9 cellular contexts compared by ENCODE assay signal in the genomic region with DNA sequence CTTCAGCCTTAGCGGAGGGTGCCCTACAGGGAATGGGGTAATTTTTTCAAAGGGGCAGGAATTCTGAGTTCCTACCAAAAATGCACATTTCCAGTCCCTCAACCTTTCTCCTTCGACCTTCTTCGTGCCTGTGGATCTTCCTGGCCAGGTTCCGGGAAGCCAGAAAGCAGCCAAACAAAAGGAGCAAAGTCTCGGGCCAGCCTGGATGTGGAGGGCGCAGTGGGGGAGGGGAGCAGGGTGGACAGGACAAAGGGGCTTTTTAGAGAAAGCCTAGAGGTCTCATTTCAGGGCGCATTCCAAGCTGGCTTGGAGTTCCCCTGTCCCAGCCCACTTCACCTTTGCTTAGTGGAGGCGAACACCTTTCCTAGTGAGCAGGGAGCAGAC. TPM values are rescaled to one million over a fixed set of nuclear protein-coding genes. Genes with fewer than 3 reads are reported as not detected.
A peak's percentile ranks its signal among the peaks of the same experiment; 100 is the strongest.
DNase-seq lines count a peak whose midpoint lies in the region; ATAC-seq and TF ChIP-seq lines count a peak whose summit lies in the region.
"Had no signal": no experiment of that assay in that cellular context is flagged by ENCODE, and none has a peak within 500 bp of the region (broad histone marks: within the 10 kb centered on the region; RNA-seq: fewer than 3 reads in every experiment).

No MANE protein-coding gene starts in this region.

- H4K20me1 ChIP-seq in GM23338 (replicated peaks; ENCODE audit: insufficient read depth): no peaks in the 10 kb centered on the region; the same call in 1 of the 2 replicates

- H3K9me3 ChIP-seq in WERI-Rb-1 (ENCODE audit: severe bottlenecking) (no peaks in the 10 kb centered on the region), iPS-15b (ENCODE audit: control insufficient read depth, insufficient read depth, low read length) (no peaks in the 10 kb centered on the region), sigmoid colon (no peaks in the 10 kb centered on the region)

- H3K27me3 ChIP-seq in GM23338 (ENCODE audit: insufficient read depth): no peaks in the 10 kb centered on the region
- H3K27me3 ChIP-seq in WERI-Rb-1 (ENCODE audit: insufficient read depth, low read depth, severe bottlenecking): no peaks in the 10 kb centered on the region
- peaks cover 3% of the 10 kb centered on the region for H3K27me3 ChIP-seq in iPS-15b (ENCODE audit: control insufficient read depth, insufficient read depth, low read length)
- peaks cover 6 to 41% (median 25%) of the 10 kb centered on the region in 3 donors for H3K27me3 ChIP-seq in sigmoid colon

- DNase-seq in GM23338 (ENCODE audit: low spot score) (peak; percentile 95), WERI-Rb-1 (no peak), sigmoid colon (peak; percentile 40), NCI-H1417 treated with DMSO at 0.1 percent for 48 hours (lab: John Stamatoyannopoulos, UW) (no peak)
- no peak for DNase-seq in activated CD4-positive, alpha-beta T cell treated with anti-CD3 and anti-CD28 coated beads for 1 hour
- DNase-seq: KG1 had no signal

- peak overlapping the region; percentile 85 for H3K4me3 Mint-ChIP-seq in GM23338

- peak overlapping the region; percentile 95 for H3K4me2 ChIP-seq in GM23338

- no peaks in the 10 kb centered on the region for H3K9me2 ChIP-seq in GM23338 (ENCODE audit: insufficient read depth)

- H3K4me1 ChIP-seq in GM23338 (ENCODE audit: insufficient read depth): peaks cover 69% of the 10 kb centered on the region
- peaks cover 58% of the 10 kb centered on the region for H3K4me1 ChIP-seq in iPS-15b (ENCODE audit: control insufficient read depth, insufficient read depth, low read length)
- peaks cover 0 to 14% (median 12%) of the 10 kb centered on the region in 4 donors for H3K4me1 ChIP-seq in sigmoid colon

- peak overlapping the region; percentile 99 for H3K9ac ChIP-seq in iPS-15b (ENCODE audit: low read depth, low read length)

- TF ChIP-seq CTCF in GM23338 (conservative IDR thresholded peaks at IDR 0.05; ENCODE audit: low read depth in 2 of 2): no peak
- TF ChIP-seq CTCF in WERI-Rb-1 (IDR thresholded peaks at IDR 0.05; ENCODE audit: low read depth, low read length): no peak
- no peak for TF ChIP-seq CTCF in sigmoid colon (IDR thresholded peaks at IDR 0.05)

- H3K27ac ChIP-seq in GM23338 (ENCODE audit: low read depth) (peak overlapping the region; percentile 99), WERI-Rb-1 (peak overlapping the region; percentile 88), sigmoid colon (no peak overlapping the region)

- peaks cover 36% of the 10 kb centered on the region for H3K27me3 Mint-ChIP-seq in GM23338 (ENCODE audit: insufficient read depth, low read depth, poor library complexity)

- peaks cover 75% of the 10 kb centered on the region for H3K4me1 Mint-ChIP-seq in GM23338

- peaks cover 49% of the 10 kb centered on the region for H3K79me2 ChIP-seq in GM23338 (replicated peaks; ENCODE audit: insufficient read depth)

- H3K36me3 Mint-ChIP-seq in GM23338 (ENCODE audit: low read depth): peaks cover 4% of the 10 kb centered on the region; the same call in 1 of the 3 replicates

- no peak for TF ChIP-seq EP300 in sigmoid colon (IDR thresholded peaks at IDR 0.05)

- H3K36me3 ChIP-seq in GM23338 (ENCODE audit: insufficient read depth) (no peaks in the 10 kb centered on the region), WERI-Rb-1 (no peaks in the 10 kb centered on the region), iPS-15b (ENCODE audit: control insufficient read depth, insufficient read depth, low read length) (no peaks in the 10 kb centered on the region), sigmoid colon (no peaks in the 10 kb centered on the region)

- ATAC-seq in GM23338 (peak; percentile 54), HG03354 (IDR thresholded peaks at IDR 0.05; ENCODE audit: poor library complexity, severe bottlenecking, unreplicated experiment) (no peak), GM18511 (IDR thresholded peaks at IDR 0.05; ENCODE audit: unreplicated experiment) (no peak)

- intact Hi-C loops in sigmoid colon (cut with DNase I): no loop called here

- 19 to 21% methylated on average over 8 of the region's 8 CpGs for WGBS in sigmoid colon, 2 donors

- no peak overlapping the region for H2AFZ ChIP-seq in GM23338

- peak overlapping the region; percentile 95 for H3K27ac Mint-ChIP-seq in GM23338

- H3K9me3 Mint-ChIP-seq in GM23338: no peaks in the 10 kb centered on the region; the same call in 2 of the 3 replicates

- no peak for TF ChIP-seq POLR2A in sigmoid colon (IDR thresholded peaks at IDR 0.05)

- H3K4me3 ChIP-seq in GM23338: peak overlapping the region; percentile 74
- peak overlapping the region; percentile 57 for H3K4me3 ChIP-seq in WERI-Rb-1 (ENCODE audit: low read depth, low read length)
- peak overlapping the region; percentile 81 for H3K4me3 ChIP-seq in iPS-15b (ENCODE audit: low read depth, low read length)
- peak overlapping the region in 3 of 4 donors; percentile 31 to 47 (median 45) for H3K4me3 ChIP-seq in sigmoid colon

- 0 out of 2 replicates have a peak, but pooled peaks cover 9% of the 10 kb centered on the region for H3F3A ChIP-seq in GM23338 (replicated peaks; ENCODE audit: low read depth)

TF ChIP-seq in GM23338, 12 proteins besides CTCF, POLR2A, EP300 and RAD21:
- TF ChIP-seq NANOG (IDR thresholded peaks at IDR 0.05; ENCODE audit: borderline replicate concordance) (no peak), ZNF462 (CRISPR knock-in tag; IDR thresholded peaks at IDR 0.05) (0 out of 2 replicates have a peak, but pooled peaks have one; percentile 4), STAT1 (IDR thresholded peaks at IDR 0.05; ENCODE audit: unreplicated experiment) (no peak), POLR2AphosphoS5 (IDR thresholded peaks at IDR 0.05; ENCODE audit: low read depth) (peak; percentile 60)

RNA-seq across cellular contexts. Expression of gene INAVA, which starts 2.9 kb away (rescaled TPM):
- 41.2 and 43.9 TPM in 2 replicates for total RNA-seq in GM23338 (2014; rRNA removed; shearing (Covaris generic))
- polyA plus RNA-seq in GM23338 (2016; fragmentation: Nextera tagmentation; extraction: Ambion mirVana) (25.2 and 25.3 TPM in 2 replicates), sigmoid colon (100 to 1,000 TPM in 2 of 3 donors, 10 to 100 TPM in 1; 78.9 to 176 (median 138) TPM)
- 1 to 10 TPM in 1 of 4 donors, under 1 TPM in 3; 0.27 to 1.4 (median 0.44) TPM for total RNA-seq in sigmoid colon

RNA-seq across cellular contexts. Expression of gene GPR25, which starts 19.0 kb away (rescaled TPM):
- total RNA-seq in GM23338 (2014; rRNA removed; shearing (Covaris generic)): not detected in 2 replicates
- not detected in 2 replicates for polyA plus RNA-seq in GM23338 (2016; fragmentation: Nextera tagmentation; extraction: Ambion mirVana)
- not detected for total RNA-seq in sigmoid colon
- polyA plus RNA-seq in sigmoid colon: 1 to 10 TPM in 1 of 3 donors, not detected in 2; 1.0 TPM

Comparison
In these comparisons a context has a peak if more than half of its experiments do, and no peak if none do; other contexts are left out.
1. DNase-seq: peak in GM23338 (single experiment) and sigmoid colon (single experiment); none in WERI-Rb-1 (single experiment), activated CD4-positive, alpha-beta T cell treated with anti-CD3 and anti-CD28 coated beads for 1 hour (single experiment) and NCI-H1417 treated with DMSO at 0.1 percent for 48 hours (single experiment).
2. H3K27ac ChIP-seq: peak in GM23338 (single experiment) and WERI-Rb-1 (single experiment); none in sigmoid colon (0 of 4).
3. RNA of gene INAVA, which starts 2.9 kb away (total RNA-seq): 41.2 to 43.9 TPM in GM23338; 0.27 to 1.4 TPM in sigmoid colon; every median in the first group is over 10 times any median in the second.
4. Peak in every context shown above with its lines, with median percentiles within 50 percentile points of each other: H3K4me3 ChIP-seq.